Comparison of ENCODE assay signal across 1 cellular context in genomic region chr19:49422407-49423277, GRCh38.
TF ChIP-seq lines count a peak whose summit lies in the region.

No MANE protein-coding gene starts in this region.

TF ChIP-seq in K562, 482 proteins besides CTCF, POLR2A, EP300 and RAD21 (continued from another document and continues in another):
- TF ChIP-seq SRSF3 (IDR thresholded peaks at IDR 0.05; ENCODE audit: insufficient read depth, low read length) = no peak
- peak; percentile 100 for TF ChIP-seq CTBP1 (IDR thresholded peaks at IDR 0.05; ENCODE audit: borderline replicate concordance)
- peak; percentile 51; the same call in 1 of the 2 replicates for TF ChIP-seq ZBTB2 (IDR thresholded peaks at IDR 0.05)
- TF ChIP-seq RB1 (IDR thresholded peaks at IDR 0.05; ENCODE audit: low read depth) = peak; percentile 97
- no peak for TF ChIP-seq ZNF277 (CRISPR knock-in tag; IDR thresholded peaks at IDR 0.05; ENCODE audit: borderline replicate concordance)
- peak; percentile 81 for TF ChIP-seq DMBX1 (CRISPR knock-in tag; IDR thresholded peaks at IDR 0.05; ENCODE audit: borderline replicate concordance)
- peak; percentile 27 for TF ChIP-seq TAF1 (IDR thresholded peaks at IDR 0.05; ENCODE audit: control insufficient read depth, extremely low read depth, insufficient read depth, low read length, severe bottlenecking)
- peak; percentile 83 for TF ChIP-seq E2F3 (CRISPR knock-in tag; IDR thresholded peaks at IDR 0.05)
- peak; percentile 85 for TF ChIP-seq CREB1 (IDR thresholded peaks at IDR 0.05)
- TF ChIP-seq CREB1 (CRISPR knock-in tag; IDR thresholded peaks at IDR 0.05) = peak; percentile 82
- no peak for TF ChIP-seq KDM5B (IDR thresholded peaks at IDR 0.05; ENCODE audit: insufficient replicate concordance, low read depth, low read length)
- TF ChIP-seq CAMTA2 (CRISPR knock-in tag; conservative IDR thresholded peaks at IDR 0.05) = no peak
- TF ChIP-seq ZNF778 (CRISPR knock-in tag; IDR thresholded peaks at IDR 0.05) = no peak
- peak; percentile 65; the same call in 1 of the 2 replicates for TF ChIP-seq HDGF (IDR thresholded peaks at IDR 0.05)
- peak in 1 of 2 experiments; percentile 63; a peak in 2 of 4 replicates for TF ChIP-seq HDAC1 (IDR thresholded peaks at IDR 0.05)
- TF ChIP-seq FOXA3 (CRISPR knock-in tag; conservative IDR thresholded peaks at IDR 0.05 in 1 of 2, IDR thresholded peaks at IDR 0.05 in 1 of 2) = peak in 1 of 2 experiments; percentile 64; a peak in 1 of 4 replicates
- TF ChIP-seq HDAC6 (IDR thresholded peaks at IDR 0.05; ENCODE audit: low read depth, low read length) = peak; percentile 67; the same call in 1 of the 2 replicates
- TF ChIP-seq, protein P1, sequence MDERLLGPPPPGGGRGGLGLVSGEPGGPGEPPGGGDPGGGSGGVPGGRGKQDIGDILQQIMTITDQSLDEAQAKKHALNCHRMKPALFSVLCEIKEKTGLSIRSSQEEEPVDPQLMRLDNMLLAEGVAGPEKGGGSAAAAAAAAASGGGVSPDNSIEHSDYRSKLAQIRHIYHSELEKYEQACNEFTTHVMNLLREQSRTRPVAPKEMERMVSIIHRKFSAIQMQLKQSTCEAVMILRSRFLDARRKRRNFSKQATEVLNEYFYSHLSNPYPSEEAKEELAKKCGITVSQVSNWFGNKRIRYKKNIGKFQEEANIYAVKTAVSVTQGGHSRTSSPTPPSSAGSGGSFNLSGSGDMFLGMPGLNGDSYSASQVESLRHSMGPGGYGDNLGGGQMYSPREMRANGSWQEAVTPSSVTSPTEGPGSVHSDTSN (CRISPR knock-in tag; IDR thresholded peaks at IDR 0.05; ENCODE audit: low read depth) = no peak
- TF ChIP-seq, protein P1 (tag; conservative IDR thresholded peaks at IDR 0.05; ENCODE audit: low read depth) = no peak
- peak; percentile 48; the same call in 1 of the 2 replicates for TF ChIP-seq KLF6 (CRISPR knock-in tag; IDR thresholded peaks at IDR 0.05; ENCODE audit: borderline replicate concordance)
- TF ChIP-seq HDAC8 (tag; IDR thresholded peaks at IDR 0.05) = no peak
- peak; percentile 7 for TF ChIP-seq ZFP36 (IDR thresholded peaks at IDR 0.05; ENCODE audit: low read depth, low read length, partially characterized antibody)
- no peak for TF ChIP-seq AFF1 (IDR thresholded peaks at IDR 0.05; ENCODE audit: low read depth in 1 of 2, partially characterized antibody in 2 of 2)
- TF ChIP-seq VEZF1 (CRISPR knock-in tag; IDR thresholded peaks at IDR 0.05) = peak; percentile 71
- no peak for TF ChIP-seq ZNF830 (CRISPR knock-in tag; IDR thresholded peaks at IDR 0.05)
- no peak for TF ChIP-seq ARNT (IDR thresholded peaks at IDR 0.05)
- TF ChIP-seq, protein P2, sequence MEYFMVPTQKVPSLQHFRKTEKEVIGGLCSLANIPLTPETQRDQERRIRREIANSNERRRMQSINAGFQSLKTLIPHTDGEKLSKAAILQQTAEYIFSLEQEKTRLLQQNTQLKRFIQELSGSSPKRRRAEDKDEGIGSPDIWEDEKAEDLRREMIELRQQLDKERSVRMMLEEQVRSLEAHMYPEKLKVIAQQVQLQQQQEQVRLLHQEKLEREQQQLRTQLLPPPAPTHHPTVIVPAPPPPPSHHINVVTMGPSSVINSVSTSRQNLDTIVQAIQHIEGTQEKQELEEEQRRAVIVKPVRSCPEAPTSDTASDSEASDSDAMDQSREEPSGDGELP (CRISPR knock-in tag; IDR thresholded peaks at IDR 0.05; ENCODE audit: borderline replicate concordance) = peak; percentile 78
- TF ChIP-seq STAT6 (CRISPR knock-in tag; IDR thresholded peaks at IDR 0.05) = no peak
- TF ChIP-seq SRF (CRISPR knock-in tag; IDR thresholded peaks at IDR 0.05) = peak in 1 of 2 experiments; percentile 47; a peak in 1 of 4 replicates
- no peak for TF ChIP-seq HMGXB4 (CRISPR knock-in tag; IDR thresholded peaks at IDR 0.05)
- 0 out of 4 replicates have a peak, but pooled peaks of 1 of the 2 experiments have one; percentile 25 for TF ChIP-seq NONO (IDR thresholded peaks at IDR 0.05; ENCODE audit: low read depth in 2 of 2, low read length in 1 of 2)
- no peak for TF ChIP-seq ZNF316 (IDR thresholded peaks at IDR 0.05)
- TF ChIP-seq, protein P3, sequence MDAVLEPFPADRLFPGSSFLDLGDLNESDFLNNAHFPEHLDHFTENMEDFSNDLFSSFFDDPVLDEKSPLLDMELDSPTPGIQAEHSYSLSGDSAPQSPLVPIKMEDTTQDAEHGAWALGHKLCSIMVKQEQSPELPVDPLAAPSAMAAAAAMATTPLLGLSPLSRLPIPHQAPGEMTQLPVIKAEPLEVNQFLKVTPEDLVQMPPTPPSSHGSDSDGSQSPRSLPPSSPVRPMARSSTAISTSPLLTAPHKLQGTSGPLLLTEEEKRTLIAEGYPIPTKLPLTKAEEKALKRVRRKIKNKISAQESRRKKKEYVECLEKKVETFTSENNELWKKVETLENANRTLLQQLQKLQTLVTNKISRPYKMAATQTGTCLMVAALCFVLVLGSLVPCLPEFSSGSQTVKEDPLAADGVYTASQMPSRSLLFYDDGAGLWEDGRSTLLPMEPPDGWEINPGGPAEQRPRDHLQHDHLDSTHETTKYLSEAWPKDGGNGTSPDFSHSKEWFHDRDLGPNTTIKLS (IDR thresholded peaks at IDR 0.05; ENCODE audit: borderline replicate concordance, low read depth) = peak; percentile 55; the same call in 1 of the 2 replicates
- peak in 1 of 2 experiments; percentile 46; a peak in 1 of 4 replicates for TF ChIP-seq MNT (conservative IDR thresholded peaks at IDR 0.05)
- TF ChIP-seq ESRRA (IDR thresholded peaks at IDR 0.05; ENCODE audit: borderline replicate concordance, low read depth) = peak; percentile 69
- peak; percentile 67 for TF ChIP-seq CREB3 (tag; conservative IDR thresholded peaks at IDR 0.05; ENCODE audit: low read depth)
- TF ChIP-seq GABPB1 (CRISPR knock-in tag; IDR thresholded peaks at IDR 0.05) = peak; percentile 63
